ENCODE assay signal across 8 cellular contexts in the genomic region with DNA sequence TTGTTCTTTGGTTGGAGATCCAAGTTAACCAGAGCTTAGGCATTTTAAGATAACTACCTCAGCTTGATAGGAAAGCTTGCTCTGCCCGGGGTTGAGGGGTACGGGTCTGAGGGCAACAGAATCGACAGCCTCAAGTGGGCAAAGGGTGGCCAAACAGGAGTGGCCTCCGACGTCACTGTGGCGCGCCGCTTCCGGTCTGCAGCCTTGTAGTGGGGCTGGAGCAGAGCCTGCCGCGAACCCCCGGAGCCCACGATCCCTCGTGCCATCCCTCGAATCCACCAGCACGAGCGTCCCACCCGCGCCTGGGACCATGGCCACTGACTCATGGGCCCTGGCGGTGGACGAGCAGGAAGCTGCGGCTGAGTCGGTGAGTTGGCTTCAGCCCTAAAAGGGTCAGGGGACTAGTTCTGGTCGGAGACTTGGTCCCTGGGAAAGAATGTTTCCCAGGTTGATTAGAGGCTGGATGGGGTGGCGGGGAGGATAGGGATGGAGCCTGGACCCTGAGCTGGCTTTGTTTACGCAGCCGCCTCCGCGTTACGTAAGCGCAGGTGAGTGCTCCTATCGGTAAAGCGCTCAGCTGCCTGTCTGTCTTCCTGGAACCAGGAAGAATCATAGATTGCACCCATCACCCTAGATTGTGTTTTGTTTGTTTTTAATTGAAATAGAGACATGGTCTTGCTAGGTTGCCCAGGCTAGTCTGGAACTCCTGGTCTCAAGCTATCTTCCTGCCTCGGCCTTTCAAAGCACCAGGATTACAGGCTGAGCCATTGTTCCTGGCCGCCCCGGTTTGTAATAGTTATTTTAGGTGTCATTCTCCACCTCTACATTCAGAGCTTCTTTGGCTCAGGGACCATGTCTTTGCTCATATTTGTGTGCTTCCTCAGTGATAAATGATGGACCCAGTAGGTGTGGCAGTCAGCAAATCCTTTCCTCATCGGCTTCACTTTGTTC. TPM values are rescaled to one million over a fixed set of nuclear protein-coding genes. Genes with fewer than 3 reads are reported as not detected.
A peak's percentile ranks its signal among the peaks of the same experiment; 100 is the strongest.
DNase-seq lines count a peak whose midpoint lies in the region; ATAC-seq and TF ChIP-seq lines count a peak whose summit lies in the region.

TSS of gene DDX19B (plus strand) at position 199 of the 951 bp plus-strand sequence. CDS start at position 311, 112 bp downstream.

- peak within 1 kb of the TSS; percentile 98 for H3K4me3 ChIP-seq in ACC112 (ENCODE audit: low read depth, low read length)

- no peaks in the 10 kb centered on the region for H3K27me3 ChIP-seq in ACC112 (ENCODE audit: insufficient read depth, low read length)

- peaks cover 11% of the 10 kb centered on the region for H3K36me3 ChIP-seq in ACC112 (ENCODE audit: insufficient read depth, low read length)

- TF ChIP-seq POLR2A in GM18951 (IDR thresholded peaks at IDR 0.05; ENCODE audit: extremely low read depth, insufficient read depth, insufficient read length) = peak; percentile 88

- peak; percentile 74 for ATAC-seq in HG03439 (IDR thresholded peaks at IDR 0.05; ENCODE audit: unreplicated experiment)
- ATAC-seq in effector memory CD8-positive, alpha-beta T cell (replicated peaks) = peak; percentile 78

- H3K79me2 ChIP-seq in ACC112 (ENCODE audit: control insufficient read depth, insufficient read depth, low read length, unreplicated experiment) = peaks cover 35% of the 10 kb centered on the region

- in situ Hi-C loops in GM18951 (cut with MboI; ENCODE audit: low sequenced_read_pairs, unreplicated experiment) = no loop called here

- H3K27me3 Mint-ChIP-seq in effector memory CD8-positive, alpha-beta T cell = no peaks in the 10 kb centered on the region

- peak within 1 kb of the TSS; percentile 97 for H2AFZ ChIP-seq in ACC112 (ENCODE audit: low read length, unreplicated experiment)

- DNase-seq in NCI-H748 (lab: John Stamatoyannopoulos, UW; ENCODE audit: unreplicated experiment) (peak; percentile 79), lung microvascular endothelial cell (ENCODE audit: low read depth in 2 of 2) (peak; percentile 75 to 85)
- peak; percentile 81 for DNase-seq in activated CD8-positive, alpha-beta memory T cell treated with anti-CD3 and anti-CD28 coated beads for 24 hours
- peak; percentile 29 to 49 (median 38) for DNase-seq in effector memory CD8-positive, alpha-beta T cell
- peak; percentile 17 to 21 (median 19) for DNase-seq in stimulated activated CD4-positive, alpha-beta T cell treated with anti-CD3 and anti-CD28 coated beads, TNF-alpha, amount 100 ng/mL, for 4 hours (ENCODE audit: low read depth in 3 of 3)

- peak within 1 kb of the TSS; percentile 76 for H3K27ac ChIP-seq in ACC112 (ENCODE audit: low read depth, low read length)

- H3K4me1 Mint-ChIP-seq in effector memory CD8-positive, alpha-beta T cell (ENCODE audit: low read depth in 2 of 2) = peaks cover 20 to 41% of the 10 kb centered on the region in 2 donors

- peak within 1 kb of the TSS; percentile 91 to 95 for H3K4me3 Mint-ChIP-seq in effector memory CD8-positive, alpha-beta T cell

- H3K36me3 Mint-ChIP-seq in effector memory CD8-positive, alpha-beta T cell (ENCODE audit: insufficient read depth) = peaks cover 14% of the 10 kb centered on the region

- no peaks in the 10 kb centered on the region for H3K4me1 ChIP-seq in ACC112 (ENCODE audit: control insufficient read depth, insufficient read depth, low read length, unreplicated experiment)

- peaks cover 0 to 1% of the 10 kb centered on the region in 2 donors for H3K9me3 Mint-ChIP-seq in effector memory CD8-positive, alpha-beta T cell

- peak within 1 kb of the TSS; percentile 98 for H3K27ac Mint-ChIP-seq in effector memory CD8-positive, alpha-beta T cell

RNA-seq across cellular contexts. Expression of gene DDX19B, which starts in this region (rescaled TPM):
- total RNA-seq in lung microvascular endothelial cell = 15.5 and 19.4 TPM in 2 replicates

Comparison
In these comparisons a context has a peak if more than half of its experiments do, and no peak if none do; other contexts are left out.
1. Peak in every context shown above with its lines: DNase-seq, ATAC-seq, H3K4me3 ChIP-seq and H3K27ac ChIP-seq.
2. DNase-seq: peak in every context shown above with its lines; median percentile 81 in activated CD8-positive, alpha-beta memory T cell treated with anti-CD3 and anti-CD28 coated beads for 24 hours; 80 in lung microvascular endothelial cell; 79 in NCI-H748; 38 in effector memory CD8-positive, alpha-beta T cell; 19 in stimulated activated CD4-positive, alpha-beta T cell treated with anti-CD3 and anti-CD28 coated beads, TNF-alpha, amount 100 ng/mL, for 4 hours.